ENCODE assay signal across 10 cellular contexts in genomic region chr5:179794171-179794570, GRCh38. TPM values are rescaled to one million over a fixed set of nuclear protein-coding genes. Genes with fewer than 3 reads are reported as not detected.
A peak's percentile ranks its signal among the peaks of the same experiment; 100 is the strongest.
DNase-seq lines count a peak whose midpoint lies in the region; ATAC-seq and TF ChIP-seq lines count a peak whose summit lies in the region.
"Had no signal": no experiment of that assay in that cellular context is flagged by ENCODE, and none has a peak within 500 bp of the region (broad histone marks: within the 10 kb centered on the region; RNA-seq: fewer than 3 reads in every experiment).

No MANE protein-coding gene starts in this region.

- H3K27ac ChIP-seq in muscle layer of colon (ENCODE audit: low read depth, low read length): peak overlapping the region; percentile 36
- peak overlapping the region; percentile 38 to 70 for H3K27ac ChIP-seq in thoracic aorta
- H3K27ac ChIP-seq: A549 had no signal

- H3K4me3 ChIP-seq in astrocyte of the cerebellum (ENCODE audit: low read depth, low read length): peak overlapping the region; percentile 19
- no peak overlapping the region for H3K4me3 ChIP-seq in muscle layer of colon (ENCODE audit: low read depth in 1 of 2, low read length in 2 of 2)
- H3K4me3 ChIP-seq in thoracic aorta: peak overlapping the region; percentile 88
- peak overlapping the region in 1 of 2 donors; percentile 10 for H3K4me3 ChIP-seq in foreskin fibroblast (ENCODE audit: low read depth in 1 of 2, low read length in 2 of 2)
- H3K4me3 ChIP-seq: A549 had no signal

- H3K27me3 ChIP-seq in muscle layer of colon (ENCODE audit: control insufficient read depth in 1 of 2, insufficient read depth in 2 of 2, low read length in 2 of 2): no peaks in the 10 kb centered on the region
- no peaks in the 10 kb centered on the region for H3K27me3 ChIP-seq in thoracic aorta (replicated peaks; ENCODE audit: insufficient read depth)

- TF ChIP-seq CTCF in astrocyte of the cerebellum (IDR thresholded peaks at IDR 0.05; ENCODE audit: low read depth, low read length, missing control alignments) (no peak), thoracic aorta (IDR thresholded peaks at IDR 0.05) (no peak), foreskin fibroblast (IDR thresholded peaks at IDR 0.05; ENCODE audit: low read depth, low read length) (no peak)

- peak overlapping the region; percentile 52 for H3K4me3 Mint-ChIP-seq in activated CD4-positive, alpha-beta T cell treated with anti-CD3 and anti-CD28 coated beads, Interleukin-2, amount 10 ng/mL, durations not matched to agents 7 days and 5 days

- POLR2A ChIA-PET in activated CD4-positive, alpha-beta T cell treated with anti-CD3 and anti-CD28 coated beads, Interleukin-2, amount 10 ng/mL, durations not matched to agents 7 days and 5 days (lab: Charles Lee): interaction anchor here (0.6 kb wide), 1 partner anchor 225 kb away, joined by 4 read pairs; no protein-coding TSS in a partner anchor

- H3K9ac ChIP-seq in muscle layer of colon (ENCODE audit: low read length): no peak overlapping the region

- H3K4me1 ChIP-seq in muscle layer of colon (ENCODE audit: insufficient read depth, low read length): peaks cover 20% of the 10 kb centered on the region
- H3K4me1 ChIP-seq in thoracic aorta (ENCODE audit: control insufficient read depth in 1 of 2, low read depth in 2 of 2): peaks cover 27 to 40% of the 10 kb centered on the region in 2 donors

- H3K27ac Mint-ChIP-seq in activated CD4-positive, alpha-beta T cell treated with anti-CD3 and anti-CD28 coated beads, Interleukin-2, amount 10 ng/mL, durations not matched to agents 7 days and 5 days: peak overlapping the region; percentile 80

- H3K4me1 Mint-ChIP-seq in activated CD4-positive, alpha-beta T cell treated with anti-CD3 and anti-CD28 coated beads, Interleukin-2, amount 10 ng/mL, durations not matched to agents 7 days and 5 days: peaks cover 35% of the 10 kb centered on the region

- in situ Hi-C loops in astrocyte of the cerebellum (cut with HindIII; ENCODE audit: low sequenced_read_pairs): no loop called here

- H3K9me3 ChIP-seq in muscle layer of colon (ENCODE audit: low read length): no peaks in the 10 kb centered on the region
- H3K9me3 ChIP-seq in thoracic aorta: no peaks in the 10 kb centered on the region
- H3K9me3 ChIP-seq: A549 had no signal

- ATAC-seq in thoracic aorta (ENCODE audit: insufficient number of reproducible peaks, low FRiP score, low read depth): no peak

- peaks cover 5% of the 10 kb centered on the region for H3K36me3 Mint-ChIP-seq in activated CD4-positive, alpha-beta T cell treated with anti-CD3 and anti-CD28 coated beads, Interleukin-2, amount 10 ng/mL, durations not matched to agents 7 days and 5 days (ENCODE audit: low read depth)

- no peaks in the 10 kb centered on the region for H3K9me3 Mint-ChIP-seq in activated CD4-positive, alpha-beta T cell treated with anti-CD3 and anti-CD28 coated beads, Interleukin-2, amount 10 ng/mL, durations not matched to agents 7 days and 5 days
- H3K9me3 Mint-ChIP-seq: stimulated activated naive CD8-positive, alpha-beta T cell treated with anti-CD3 and anti-CD28 coated beads, Interleukin-15, amount 100 ng/mL, for 72 hours had no signal

- no peak for DNase-seq in activated CD4-positive, alpha-beta T cell treated with anti-CD3 and anti-CD28 coated beads, Interleukin-2, amount 10 ng/mL, durations not matched to agents 7 days and 5 days
- DNase-seq in activated CD4-positive, alpha-beta T cell treated with anti-CD3 and anti-CD28 coated beads for 4 hours: no peak
- DNase-seq in astrocyte of the cerebellum (ENCODE audit: low read depth) (no peak), thoracic aorta (ENCODE audit: low spot score) (no peak), NCI-H748 (lab: John Stamatoyannopoulos, UW; ENCODE audit: unreplicated experiment) (no peak), foreskin fibroblast (no peak), NCI-H510A (lab: John Stamatoyannopoulos, UW) (no peak)

- CTCF ChIA-PET in activated CD4-positive, alpha-beta T cell treated with anti-CD3 and anti-CD28 coated beads, Interleukin-2, amount 10 ng/mL, durations not matched to agents 7 days and 5 days (lab: Charles Lee): interaction anchor here (0.9 to 1.2 kb wide), 3 partner anchors 8 to 296 kb away, joined by 3 to 5 read pairs (median 3); no protein-coding TSS in a partner anchor

- H3K36me3 ChIP-seq in muscle layer of colon (ENCODE audit: insufficient read depth, low read length) (peaks cover 13% of the 10 kb centered on the region), thoracic aorta (peaks cover 17% of the 10 kb centered on the region)

- no peaks in the 10 kb centered on the region for H3K27me3 Mint-ChIP-seq in activated CD4-positive, alpha-beta T cell treated with anti-CD3 and anti-CD28 coated beads, Interleukin-2, amount 10 ng/mL, durations not matched to agents 7 days and 5 days
- H3K27me3 Mint-ChIP-seq: stimulated activated naive CD8-positive, alpha-beta T cell treated with anti-CD3 and anti-CD28 coated beads, Interleukin-15, amount 100 ng/mL, for 72 hours had no signal

RNA-seq across cellular contexts. Expression of gene LTC4S, which starts 0.4 kb away (rescaled TPM):
- 1 to 10 TPM; 1.4 to 2.5 TPM for total RNA-seq in activated CD4-positive, alpha-beta T cell treated with anti-CD3 and anti-CD28 coated beads, Interleukin-2, amount 10 ng/mL, durations not matched to agents 7 days and 5 days
- 1 to 10 TPM; 4.9 to 6.6 TPM for total RNA-seq in thoracic aorta

RNA-seq across cellular contexts. Expression of gene MGAT4B, which starts 12.5 kb away (rescaled TPM):
- total RNA-seq in activated CD4-positive, alpha-beta T cell treated with anti-CD3 and anti-CD28 coated beads, Interleukin-2, amount 10 ng/mL, durations not matched to agents 7 days and 5 days: 10 to 100 TPM; 86.2 to 87.7 TPM
- 10 to 100 TPM; 66.5 to 87.7 TPM for total RNA-seq in thoracic aorta

RNA-seq across cellular contexts. Expression of gene SQSTM1, which starts 26.5 kb away (rescaled TPM):
- 10 to 100 TPM; 79.6 to 93.0 TPM for total RNA-seq in activated CD4-positive, alpha-beta T cell treated with anti-CD3 and anti-CD28 coated beads, Interleukin-2, amount 10 ng/mL, durations not matched to agents 7 days and 5 days
- 100 to 1,000 TPM; 375 to 469 TPM for total RNA-seq in thoracic aorta

Comparison
In these comparisons a context has a peak if more than half of its experiments do, and no peak if none do; other contexts are left out.
1. H3K4me3 ChIP-seq: peak in astrocyte of the cerebellum (single experiment) and thoracic aorta (single experiment); none in muscle layer of colon (0 of 2).